ENCODE assay signal across 8 cellular contexts in genomic region chr17:17476865-17477467, GRCh38. TPM values are rescaled to one million over a fixed set of nuclear protein-coding genes. Genes with fewer than 3 reads are reported as not detected.
DNase-seq lines count a peak whose midpoint lies in the region; ATAC-seq and TF ChIP-seq lines count a peak whose summit lies in the region.

A gene with protein sequence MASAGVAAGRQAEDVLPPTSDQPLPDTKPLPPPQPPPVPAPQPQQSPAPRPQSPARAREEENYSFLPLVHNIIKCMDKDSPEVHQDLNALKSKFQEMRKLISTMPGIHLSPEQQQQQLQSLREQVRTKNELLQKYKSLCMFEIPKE (plus strand): TSS chr17:17477000. CDS start chr17:17477042, 42 bp downstream.

- H3K4me1 Mint-ChIP-seq in activated CD4-positive, alpha-beta T cell treated with anti-CD3 and anti-CD28 coated beads, Interleukin-2, amount 10 ng/mL, durations not matched to agents 24 days and 14 days: peaks cover 35% of the 10 kb centered on the region

- peak within 1 kb of the TSS; percentile 84 to 99 for H3K9ac ChIP-seq in colonic mucosa (ENCODE audit: low read depth in 2 of 2, low read length in 2 of 2)

- H3K36me3 Mint-ChIP-seq in activated CD4-positive, alpha-beta T cell treated with anti-CD3 and anti-CD28 coated beads, Interleukin-2, amount 10 ng/mL, durations not matched to agents 24 days and 14 days (ENCODE audit: low read depth): peaks cover 11% of the 10 kb centered on the region

- H3K27ac ChIP-seq in A673 (ENCODE audit: low read depth, low read length, poor library complexity, severe bottlenecking): peak within 1 kb of the TSS; percentile 94
- H3K27ac ChIP-seq in colonic mucosa: peak within 1 kb of the TSS; percentile 75
- H3K27ac ChIP-seq in layer of hippocampus (ENCODE audit: low read depth, low read length): peak within 1 kb of the TSS; percentile 72

- H3K9me3 ChIP-seq in A673 (ENCODE audit: low read depth, low read length, poor library complexity, severe bottlenecking): no peaks in the 10 kb centered on the region
- no peaks in the 10 kb centered on the region for H3K9me3 ChIP-seq in colonic mucosa

- peak within 1 kb of the TSS; percentile 96 for H3K4me3 Mint-ChIP-seq in activated CD4-positive, alpha-beta T cell treated with anti-CD3 and anti-CD28 coated beads, Interleukin-2, amount 10 ng/mL, durations not matched to agents 24 days and 14 days

- peaks cover 13% of the 10 kb centered on the region for H3K27me3 Mint-ChIP-seq in activated CD4-positive, alpha-beta T cell treated with anti-CD3 and anti-CD28 coated beads, Interleukin-2, amount 10 ng/mL, durations not matched to agents 24 days and 14 days

- H3K9me3 Mint-ChIP-seq in activated CD4-positive, alpha-beta T cell treated with anti-CD3 and anti-CD28 coated beads, Interleukin-2, amount 10 ng/mL, durations not matched to agents 24 days and 14 days: no peaks in the 10 kb centered on the region

- TF ChIP-seq CTCF in A673 (conservative IDR thresholded peaks at IDR 0.05; ENCODE audit: low read depth, low read length): no peak
- no peak for TF ChIP-seq CTCF in colonic mucosa (IDR thresholded peaks at IDR 0.05)

- POLR2A ChIA-PET in A673 (lab: Charles Lee; ENCODE audit: low non-redundant PET): no interaction called here

- peak; percentile 80 for ATAC-seq in GM18907 (IDR thresholded peaks at IDR 0.05; ENCODE audit: unreplicated experiment)
- peak; percentile 78 for ATAC-seq in HG03342 (IDR thresholded peaks at IDR 0.05; ENCODE audit: unreplicated experiment)

- CTCF ChIA-PET in A673 (lab: Charles Lee): no interaction called here

- H3K4me1 ChIP-seq in A673 (ENCODE audit: insufficient read depth, low read length, poor library complexity, severe bottlenecking) (peaks cover 9% of the 10 kb centered on the region), colonic mucosa (peaks cover 6% of the 10 kb centered on the region)

- peak; percentile 95 for DNase-seq in A673 (ENCODE audit: low spot score)
- peak; percentile 39 to 89 for DNase-seq in NCI-H526 (lab: John Stamatoyannopoulos, UW)
- DNase-seq in activated CD4-positive, alpha-beta T cell treated with anti-CD3 and anti-CD28 coated beads, Interleukin-2, amount 10 ng/mL, durations not matched to agents 24 days and 14 days: peak; percentile 99
- peak; percentile 94 for DNase-seq in colonic mucosa
- DNase-seq in stimulated activated CD4-positive, alpha-beta T cell treated with anti-CD3 and anti-CD28 coated beads, Interleukin-1b, Interleukin-23, amount 100 ng/mL, for 1 hour (ENCODE audit: low read depth in 2 of 2): peak; percentile 88 to 95

- peak within 1 kb of the TSS; percentile 93 for H3K27ac Mint-ChIP-seq in activated CD4-positive, alpha-beta T cell treated with anti-CD3 and anti-CD28 coated beads, Interleukin-2, amount 10 ng/mL, durations not matched to agents 24 days and 14 days

- intact Hi-C loops in A673 (cut with micrococcal nuclease; ENCODE audit: unreplicated experiment) (no loop called here), colonic mucosa (cut with DNase I) (no loop called here)
- intact Hi-C loops in activated CD4-positive, alpha-beta T cell treated with anti-CD3 and anti-CD28 coated beads, Interleukin-2, amount 10 ng/mL, durations not matched to agents 24 days and 14 days (cut with micrococcal nuclease): loop anchor here (1.0 kb wide), 2 partner anchors 19 to 114 kb away; partner anchors contain the start of genes PEMT and RASD1

- TSS peak; percentile 66 for BruUV-seq in A673 (replicated peaks; lab: Mats Ljungman, UMichigan)

- H3K27me3 ChIP-seq in A673 (replicated peaks; ENCODE audit: insufficient read depth, low read depth, low read length, poor library complexity) (peaks cover 25% of the 10 kb centered on the region), colonic mucosa (no peaks in the 10 kb centered on the region), layer of hippocampus (ENCODE audit: control insufficient read depth, insufficient read depth, low read length) (no peaks in the 10 kb centered on the region)

- peak within 1 kb of the TSS; percentile 100 for H3K4me3 ChIP-seq in A673 (ENCODE audit: low read depth, low read length, poor library complexity, severe bottlenecking)
- H3K4me3 ChIP-seq in colonic mucosa: peak within 1 kb of the TSS; percentile 67

- H3K36me3 ChIP-seq in A673 (ENCODE audit: insufficient read depth, low read length, poor library complexity, severe bottlenecking) (no peaks in the 10 kb centered on the region), colonic mucosa (no peaks in the 10 kb centered on the region)

RNA-seq across cellular contexts. Expression of the gene that starts here (rescaled TPM):
- 20.4 and 21.6 TPM in 2 replicates for total RNA-seq in A673 (2021)
- 14.4 and 15.3 TPM in 2 replicates for total RNA-seq in activated CD4-positive, alpha-beta T cell treated with anti-CD3 and anti-CD28 coated beads, Interleukin-2, amount 10 ng/mL, durations not matched to agents 24 days and 14 days
- total RNA-seq in colonic mucosa: 10 to 100 TPM; 15.3 to 23.8 TPM

Comparison
In these comparisons a context has a peak if more than half of its experiments do, and no peak if none do; other contexts are left out.
1. Peak in every context shown above with its lines: DNase-seq, ATAC-seq, H3K4me3 ChIP-seq and H3K27ac ChIP-seq.